28 cellular contexts compared by ENCODE assay signal in the genomic region with DNA sequence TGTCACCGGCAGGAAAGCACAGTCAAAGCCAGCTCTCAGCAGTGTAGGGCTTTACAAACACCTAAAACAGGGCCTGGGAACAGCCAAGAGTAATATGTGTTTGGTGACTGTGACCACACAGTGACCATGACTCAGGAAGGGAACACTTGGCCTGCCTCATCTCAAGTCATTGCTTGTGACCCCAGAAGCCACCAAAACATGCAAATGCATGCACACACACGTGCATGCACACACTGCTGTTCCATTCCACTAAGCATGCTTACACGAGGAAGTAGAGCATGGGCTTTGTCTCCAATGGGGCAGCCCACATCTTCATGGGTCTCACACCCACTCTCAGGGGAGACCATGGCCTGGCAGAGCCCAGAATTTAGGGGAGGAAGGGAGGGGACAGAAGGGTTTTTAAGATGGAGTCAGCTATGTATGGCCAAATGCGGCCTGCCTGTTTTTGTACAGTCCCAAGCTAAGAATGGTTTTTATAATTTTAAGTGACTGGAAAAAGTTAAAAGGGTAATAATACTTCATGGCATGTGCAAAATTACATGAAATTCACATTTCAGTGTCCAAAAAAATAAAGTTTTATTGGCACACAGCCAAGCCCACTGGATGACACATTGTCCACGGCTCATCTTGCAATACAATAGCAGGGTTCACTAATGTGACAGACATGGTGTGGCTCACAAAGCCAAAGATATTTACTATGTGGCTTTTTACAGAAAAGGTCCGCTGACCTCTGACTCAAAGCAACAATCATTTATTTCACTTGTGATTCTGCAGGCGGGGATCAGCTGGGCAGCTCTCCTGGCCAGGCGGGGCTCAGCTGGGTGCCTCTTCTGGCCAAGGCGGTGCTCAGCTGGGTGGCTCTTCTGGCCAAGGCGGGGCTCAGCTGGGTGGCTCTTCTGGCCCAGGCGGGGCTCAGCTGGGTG. TPM values are rescaled to one million over a fixed set of nuclear protein-coding genes. Genes with fewer than 3 reads are reported as not detected.
DNase-seq lines count a peak whose midpoint lies in the region; ATAC-seq and TF ChIP-seq lines count a peak whose summit lies in the region.
"Had no signal": no experiment of that assay in that cellular context is flagged by ENCODE, and none has a peak within 500 bp of the region (broad histone marks: within the 10 kb centered on the region; RNA-seq: fewer than 3 reads in every experiment).

No MANE protein-coding gene starts in this region.

- H3K9me3 ChIP-seq in BLaER1 (peaks cover 15% of the 10 kb centered on the region), HCT116 (ENCODE audit: control insufficient read depth in 1 of 2, insufficient read depth in 1 of 2, low read depth in 1 of 2, low read length in 2 of 2) (no peaks in the 10 kb centered on the region)

- H3K4me2 ChIP-seq in BLaER1 (peak overlapping the region; percentile 37), HCT116 (ENCODE audit: low read length) (peak overlapping the region; percentile 29)

- CTCF ChIA-PET in HCT116 (lab: Charles Lee) = interaction anchor here (0.8 to 4.1 kb wide), 13 partner anchors 14 to 357 kb away, joined by 3 to 27 read pairs (median 5); a partner anchor contains a TSS

- H3K27me3 Mint-ChIP-seq in natural killer cell treated with Interleukin-12 subunit alpha and Interleukin-12 subunit beta and Interleukin-15 and Interleukin-18, amount 100 ng/mL, for 72 hours = no peaks in the 10 kb centered on the region
- H3K27me3 Mint-ChIP-seq: activated T-cell treated with anti-CD3 and anti-CD28 coated beads, Interleukin-2, amount 50 U/mL, for 24 hours; CD4-positive, alpha-beta T cell had no signal

- RAD21 ChIA-PET in HCT116 (lab: Charles Lee; ENCODE audit: low non-redundant PET in 1 of 2, low total read pairs in 2 of 2, uncharacterized antibody in 2 of 2, unreplicated experiment in 2 of 2) = interaction anchor here in 1 of 2 experiments (2.3 kb wide), 1 partner anchor 120 kb away, joined by 7 read pairs; a partner anchor contains a TSS

- ATAC-seq in HCT116 (peak; percentile 61), GM19328 (IDR thresholded peaks at IDR 0.05; ENCODE audit: unreplicated experiment) (no peak)
- ATAC-seq in natural killer cell treated with Interleukin-12 subunit alpha and Interleukin-12 subunit beta and Interleukin-15 and Interleukin-18, amount 100 ng/mL, for 72 hours = no peak
- ATAC-seq: activated CD4-positive, alpha-beta T cell treated with anti-CD3 and anti-CD28 coated beads for 36 hours; upper lobe of right lung had no signal

- no peak overlapping the region for H2AFZ ChIP-seq in HCT116 (ENCODE audit: low read depth, low read length, poor library complexity, severe bottlenecking)

- POLR2A ChIA-PET in HCT116 (lab: Charles Lee) = interaction anchor here (1.1 to 3.0 kb wide), 3 partner anchors 117 to 134 kb away, joined by 4 to 13 read pairs (median 4); a partner anchor contains a TSS

- DNase-seq in HCT116 (ENCODE audit: low read depth, low spot score) = peak; percentile 39
- DNase-seq in RPMI7951 (ENCODE audit: low read depth) = peak; percentile 69
- peak; percentile 2 for DNase-seq in fibroblast of the aortic adventitia (ENCODE audit: low read depth)
- DNase-seq in AG08395 (ENCODE audit: low spot score) = no peak
- no peak for DNase-seq in NCI-H1092 (lab: John Stamatoyannopoulos, UW)
- DNase-seq in natural killer cell treated with Interleukin-12 subunit alpha and Interleukin-12 subunit beta and Interleukin-15 and Interleukin-18, amount 100 ng/mL, for 72 hours (ENCODE audit: low spot score) = no peak
- DNase-seq: activated CD4-positive, alpha-beta T cell treated with anti-CD3 and anti-CD28 coated beads for 36 hours; activated CD8-positive, alpha-beta memory T cell treated with anti-CD3 and anti-CD28 coated beads for 24 hours; activated naive CD4-positive, alpha-beta T cell; activated T-cell treated with anti-CD3 and anti-CD28 coated beads, Interleukin-2, amount 50 U/mL, for 24 hours; adrenal gland; CD4-positive, alpha-beta T cell; dermis blood vessel endothelial cell; left ventricle myocardium inferior; NCI-H1694 treated with DMSO at 0.1 percent for 48 hours; posterior cingulate gyrus; SIG-M5; substantia nigra; upper lobe of right lung had no signal

- H3K4me1 Mint-ChIP-seq in natural killer cell treated with Interleukin-12 subunit alpha and Interleukin-12 subunit beta and Interleukin-15 and Interleukin-18, amount 100 ng/mL, for 72 hours (ENCODE audit: low read depth in 2 of 2) = no peaks in the 10 kb centered on the region
- H3K4me1 Mint-ChIP-seq: activated CD4-positive, alpha-beta T cell treated with anti-CD3 and anti-CD28 coated beads for 36 hours; nephron had no signal

- TF ChIP-seq CTCF in HCT116 (IDR thresholded peaks at IDR 0.05 in 2 of 3, conservative IDR thresholded peaks at IDR 0.05 in 1 of 3; ENCODE audit: borderline replicate concordance in 1 of 3, insufficient read depth in 1 of 3, low read depth in 2 of 3, low read length in 2 of 3) (no peak), fibroblast of the aortic adventitia (IDR thresholded peaks at IDR 0.05; ENCODE audit: insufficient read depth, low read length) (no peak)

- no peaks in the 10 kb centered on the region for H3K36me3 Mint-ChIP-seq in natural killer cell treated with Interleukin-12 subunit alpha and Interleukin-12 subunit beta and Interleukin-15 and Interleukin-18, amount 100 ng/mL, for 72 hours

- peak overlapping the region; percentile 55; the same call in 1 of the 2 replicates for H3K27ac ChIP-seq in BLaER1
- no peak overlapping the region for H3K27ac ChIP-seq in HCT116 (ENCODE audit: low read depth, low read length)
- H3K27ac ChIP-seq: adrenal gland, HL-60, left ventricle myocardium inferior, upper lobe of right lung had no signal

- no peak overlapping the region for H3K4me3 Mint-ChIP-seq in natural killer cell treated with Interleukin-12 subunit alpha and Interleukin-12 subunit beta and Interleukin-15 and Interleukin-18, amount 100 ng/mL, for 72 hours
- H3K4me3 Mint-ChIP-seq: activated CD4-positive, alpha-beta T cell treated with anti-CD3 and anti-CD28 coated beads for 36 hours; activated T-cell treated with anti-CD3 and anti-CD28 coated beads, Interleukin-2, amount 50 U/mL, for 24 hours; CD4-positive, alpha-beta T cell; nephron had no signal

- H3K4me1 ChIP-seq in BLaER1 = peaks cover 49% of the 10 kb centered on the region
- peaks cover 21 to 39% of the 10 kb centered on the region in 2 experiments for H3K4me1 ChIP-seq in HCT116 (ENCODE audit: control insufficient read depth in 1 of 2, insufficient read depth in 2 of 2, low read length in 2 of 2)
- H3K4me1 ChIP-seq: adrenal gland, left ventricle myocardium inferior, upper lobe of right lung had no signal

- H3K27me3 ChIP-seq in BLaER1 (no peaks in the 10 kb centered on the region), HCT116 (ENCODE audit: insufficient read depth, low read length) (no peaks in the 10 kb centered on the region)
- H3K27me3 ChIP-seq: adrenal gland, upper lobe of right lung had no signal

- no peak for TF ChIP-seq POLR2A in HCT116 (IDR thresholded peaks at IDR 0.05; ENCODE audit: borderline replicate concordance, extremely low read depth, insufficient read depth, insufficient read length)

- H3K9me3 Mint-ChIP-seq in natural killer cell treated with Interleukin-12 subunit alpha and Interleukin-12 subunit beta and Interleukin-15 and Interleukin-18, amount 100 ng/mL, for 72 hours = no peaks in the 10 kb centered on the region
- H3K9me3 Mint-ChIP-seq: CD4-positive, alpha-beta T cell had no signal

- H3K9me2 ChIP-seq in HCT116 (ENCODE audit: insufficient read depth) = no peaks in the 10 kb centered on the region

- no peak for TF ChIP-seq RAD21 in HCT116 (IDR thresholded peaks at IDR 0.05; ENCODE audit: low read depth)

- H3K27ac Mint-ChIP-seq in natural killer cell treated with Interleukin-12 subunit alpha and Interleukin-12 subunit beta and Interleukin-15 and Interleukin-18, amount 100 ng/mL, for 72 hours = no peak overlapping the region
- H3K27ac Mint-ChIP-seq: activated CD4-positive, alpha-beta T cell treated with anti-CD3 and anti-CD28 coated beads for 36 hours; activated T-cell treated with anti-CD3 and anti-CD28 coated beads, Interleukin-2, amount 50 U/mL, for 24 hours; CD4-positive, alpha-beta T cell; nephron had no signal

- no TSS peak for BruUV-seq in HCT116 (replicated peaks; lab: Mats Ljungman, UMichigan)

- H3K36me3 ChIP-seq in BLaER1 (no peaks in the 10 kb centered on the region), HCT116 (ENCODE audit: control insufficient read depth in 1 of 2, insufficient read depth in 2 of 2, low read length in 2 of 2) (no peaks in the 10 kb centered on the region)
- H3K36me3 ChIP-seq: adrenal gland, left ventricle myocardium inferior, upper lobe of right lung had no signal

- intact Hi-C loops in HCT116 (cut with micrococcal nuclease) = loop anchor here (1.0 to 10.0 kb wide), 4 partner anchors 119 to 356 kb away; a partner anchor contains a TSS

- H3K9ac ChIP-seq in BLaER1 (no peak overlapping the region), HCT116 (ENCODE audit: low read length) (no peak overlapping the region)

- no peaks in the 10 kb centered on the region for H3K79me2 ChIP-seq in HCT116 (ENCODE audit: insufficient read depth, low read length)

- no peaks in the 10 kb centered on the region for H4K20me1 ChIP-seq in BLaER1
- H4K20me1 ChIP-seq in HCT116 (ENCODE audit: insufficient read depth) = no peaks in the 10 kb centered on the region

- H3K4me3 ChIP-seq in BLaER1 (no peak overlapping the region), HCT116 (replicated peaks in 1 of 2; ENCODE audit: low read depth in 1 of 2, low read length in 2 of 2) (no peak overlapping the region), fibroblast of the aortic adventitia (ENCODE audit: low read depth, low read length) (no peak overlapping the region)
- H3K4me3 ChIP-seq: adrenal gland, left ventricle myocardium inferior, upper lobe of right lung had no signal

TF ChIP-seq in HCT116, 20 proteins besides CTCF, POLR2A, EP300 and RAD21:
- no peak; the same call in 1 of the 2 replicates for TF ChIP-seq SP1 (IDR thresholded peaks at IDR 0.05; ENCODE audit: low read depth)

RNA-seq across cellular contexts. Expression of a gene that starts 17.3 kb away (rescaled TPM):
- total RNA-seq in HCT116 (2021; ENCODE audit: unreplicated experiment) = 0.34 TPM
- 0.02 and 0.03 TPM in 2 replicates for polyA plus RNA-seq in HCT116 (2012)
- not detected in 2 replicates for total RNA-seq in RPMI7951 (2014; rRNA removed; shearing (Covaris generic))
- total RNA-seq in fibroblast of the aortic adventitia (ENCODE audit: low replicate concordance) = not detected in 2 replicates
- 1 to 10 TPM in 1 of 2 donors, under 1 TPM in 1; 0.67 to 1.4 TPM for total RNA-seq in natural killer cell treated with Interleukin-12 subunit alpha and Interleukin-12 subunit beta and Interleukin-15 and Interleukin-18, amount 100 ng/mL, for 72 hours
- total RNA-seq: endothelial cell of umbilical vein, H4, IMR-90, left ventricle myocardium inferior, OCI-LY7 had no signal
- polyA plus RNA-seq: endothelial cell of umbilical vein had no signal

RNA-seq across cellular contexts. Expression of a gene that starts 29.0 kb away (rescaled TPM):
- not detected for total RNA-seq in HCT116 (2021; ENCODE audit: unreplicated experiment)
- polyA plus RNA-seq in HCT116 (2012) = not detected in 2 replicates
- total RNA-seq in RPMI7951 (2014; rRNA removed; shearing (Covaris generic)) = not detected in 2 replicates
- not detected in 2 replicates for total RNA-seq in fibroblast of the aortic adventitia (ENCODE audit: low replicate concordance)
- total RNA-seq in natural killer cell treated with Interleukin-12 subunit alpha and Interleukin-12 subunit beta and Interleukin-15 and Interleukin-18, amount 100 ng/mL, for 72 hours = not detected
- total RNA-seq: cardiac septum; CD4-positive, alpha-beta T cell; dermis blood vessel endothelial cell; endothelial cell of umbilical vein; H4; left ventricle myocardium inferior; OCI-LY7; upper lobe of right lung had no signal

Comparison
In these comparisons a context has a peak if more than half of its experiments do, and no peak if none do; other contexts are left out.
1. DNase-seq: peak in HCT116 (single experiment), RPMI7951 (single experiment) and fibroblast of the aortic adventitia (single experiment); none in AG08395 (single experiment), NCI-H1092 (single experiment) and natural killer cell treated with Interleukin-12 subunit alpha and Interleukin-12 subunit beta and Interleukin-15 and Interleukin-18, amount 100 ng/mL, for 72 hours (single experiment).